Comparison of ENCODE assay signal across 25 cellular contexts in the genomic region with DNA sequence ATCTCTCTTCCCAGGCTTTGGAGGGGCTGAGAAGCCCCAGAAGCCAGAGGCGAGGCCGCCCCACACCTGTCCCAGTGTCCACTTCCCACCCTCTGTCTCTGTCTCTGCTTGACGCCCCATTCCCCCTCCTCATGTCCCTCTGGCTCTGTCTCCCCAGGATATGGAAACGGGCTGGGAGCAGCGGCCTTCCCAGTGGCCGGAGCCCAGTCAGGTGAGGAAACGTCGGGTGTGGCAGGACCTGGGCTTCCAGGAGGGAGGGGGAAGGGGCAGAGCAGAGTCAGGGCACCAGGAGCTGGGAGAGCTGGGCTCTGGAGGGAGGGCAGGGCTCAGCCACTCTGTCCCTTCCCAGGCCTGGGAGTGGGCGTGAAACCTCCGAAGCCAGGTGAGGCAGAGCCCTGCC. TPM values are rescaled to one million over a fixed set of nuclear protein-coding genes. Genes with fewer than 3 reads are reported as not detected.
A peak's percentile ranks its signal among the peaks of the same experiment; 100 is the strongest.
DNase-seq lines count a peak whose midpoint lies in the region; ATAC-seq and TF ChIP-seq lines count a peak whose summit lies in the region.
"Had no signal": no experiment of that assay in that cellular context is flagged by ENCODE, and none has a peak within 500 bp of the region (broad histone marks: within the 10 kb centered on the region; RNA-seq: fewer than 3 reads in every experiment).

No MANE protein-coding gene starts in this region.

- no peaks in the 10 kb centered on the region for H3K36me3 ChIP-seq in upper lobe of right lung
- H3K36me3 ChIP-seq in Peyer's patch, result no peaks in the 10 kb centered on the region
- no peaks in the 10 kb centered on the region for H3K36me3 ChIP-seq in MG63
- H3K36me3 ChIP-seq: BLaER1, SJSA1 had no signal

- peak; percentile 15 for DNase-seq in DMS53 (lab: John Stamatoyannopoulos, UW)
- DNase-seq in DMS53 treated with DMSO at 0.1 percent for 48 hours (lab: John Stamatoyannopoulos, UW; ENCODE audit: unreplicated experiment), result no peak
- no peak for DNase-seq in WTC11 (ENCODE audit: low spot score)
- DNase-seq in left colon, result no peak
- no peak for DNase-seq in upper lobe of right lung
- no peak for DNase-seq in Peyer's patch
- DNase-seq in MG63, result no peak
- DNase-seq: ACHN; CD8-positive, alpha-beta T cell; HCEC 1CT; NCI-H1092 treated with DMSO at 0.1 percent for 48 hours; NCI-H1436 treated with DMSO at 0.1 percent for 48 hours; NCI-H2029; NCI-H226; NCI-H510A treated with DMSO at 0.1 percent for 48 hours; NCI-H748 treated with DMSO at 0.1 percent for 48 hours had no signal

- TF ChIP-seq CTCF in WTC11 (IDR thresholded peaks at IDR 0.05), result no peak
- no peak for TF ChIP-seq CTCF in upper lobe of right lung (IDR thresholded peaks at IDR 0.05)
- TF ChIP-seq CTCF in Peyer's patch (IDR thresholded peaks at IDR 0.05), result no peak

- no peaks in the 10 kb centered on the region for H3K27me3 Mint-ChIP-seq in WTC11 (ENCODE audit: low read depth)

- intact Hi-C loops in left colon (cut with DNase I, micrococcal nuclease) (no loop called here), upper lobe of right lung (cut with DNase I) (no loop called here)

- CTCF ChIA-PET in WTC11 (lab: Charles Lee), result interaction anchor here (0.7 to 3.1 kb wide), 7 partner anchors 10 to 41 kb away, joined by 3 to 13 read pairs (median 9); a partner anchor contains a TSS

- no peaks in the 10 kb centered on the region for H3K36me3 Mint-ChIP-seq in WTC11
- H3K36me3 Mint-ChIP-seq: CD8-positive, alpha-beta T cell had no signal

- ATAC-seq in WTC11, result peak; percentile 32
- peak; percentile 77 for ATAC-seq in left colon
- ATAC-seq in upper lobe of right lung, result peak; percentile 37
- no peak for ATAC-seq in GM18505 (IDR thresholded peaks at IDR 0.05; ENCODE audit: unreplicated experiment)
- ATAC-seq: CD8-positive, alpha-beta T cell; Panc1; Right ventricle myocardium inferior had no signal

- POLR2A ChIA-PET in WTC11 (lab: Charles Lee), result interaction anchor here (0.9 to 1.4 kb wide), 3 partner anchors 10 to 23 kb away, joined by 3 to 5 read pairs (median 3); no protein-coding TSS in a partner anchor

- H3K9me3 Mint-ChIP-seq in WTC11, result no peaks in the 10 kb centered on the region
- H3K9me3 Mint-ChIP-seq: CD8-positive, alpha-beta T cell had no signal

- no peak overlapping the region for H3K27ac Mint-ChIP-seq in WTC11
- H3K27ac Mint-ChIP-seq: CD8-positive, alpha-beta T cell had no signal

- H3K4me3 ChIP-seq in upper lobe of right lung (no peak overlapping the region), Peyer's patch (no peak overlapping the region), MG63 (no peak overlapping the region)
- H3K4me3 ChIP-seq: BLaER1, SJSA1 had no signal

- no peak for TF ChIP-seq POLR2A in GM18505 (IDR thresholded peaks at IDR 0.05; ENCODE audit: borderline replicate concordance, extremely low read depth, insufficient read depth, insufficient read length)
- no peak for TF ChIP-seq POLR2A in Peyer's patch (IDR thresholded peaks at IDR 0.05)

- H3K27me3 ChIP-seq in upper lobe of right lung (peaks cover 9% of the 10 kb centered on the region), Peyer's patch (no peaks in the 10 kb centered on the region), MG63 (no peaks in the 10 kb centered on the region)

- no peaks in the 10 kb centered on the region for H3K4me1 ChIP-seq in upper lobe of right lung
- no peaks in the 10 kb centered on the region for H3K4me1 ChIP-seq in Peyer's patch
- H3K4me1 ChIP-seq: SJSA1 had no signal

- no peaks in the 10 kb centered on the region for H3K9me3 ChIP-seq in upper lobe of right lung
- H3K9me3 ChIP-seq in Peyer's patch, result no peaks in the 10 kb centered on the region
- H3K9me3 ChIP-seq in MG63, result no peaks in the 10 kb centered on the region
- H3K9me3 ChIP-seq: BLaER1, SJSA1 had no signal

- peaks cover 21% of the 10 kb centered on the region for H3K4me1 Mint-ChIP-seq in WTC11

- H3K4me3 Mint-ChIP-seq in WTC11, result no peak overlapping the region
- H3K4me3 Mint-ChIP-seq: CD8-positive, alpha-beta T cell had no signal

- no peak overlapping the region for H3K27ac ChIP-seq in upper lobe of right lung
- H3K27ac ChIP-seq in Peyer's patch, result no peak overlapping the region
- H3K27ac ChIP-seq: 22Rv1, BLaER1, SJSA1 had no signal

TF ChIP-seq in WTC11, 78 proteins besides CTCF, POLR2A, EP300 and RAD21:
- TF ChIP-seq, protein P1, sequence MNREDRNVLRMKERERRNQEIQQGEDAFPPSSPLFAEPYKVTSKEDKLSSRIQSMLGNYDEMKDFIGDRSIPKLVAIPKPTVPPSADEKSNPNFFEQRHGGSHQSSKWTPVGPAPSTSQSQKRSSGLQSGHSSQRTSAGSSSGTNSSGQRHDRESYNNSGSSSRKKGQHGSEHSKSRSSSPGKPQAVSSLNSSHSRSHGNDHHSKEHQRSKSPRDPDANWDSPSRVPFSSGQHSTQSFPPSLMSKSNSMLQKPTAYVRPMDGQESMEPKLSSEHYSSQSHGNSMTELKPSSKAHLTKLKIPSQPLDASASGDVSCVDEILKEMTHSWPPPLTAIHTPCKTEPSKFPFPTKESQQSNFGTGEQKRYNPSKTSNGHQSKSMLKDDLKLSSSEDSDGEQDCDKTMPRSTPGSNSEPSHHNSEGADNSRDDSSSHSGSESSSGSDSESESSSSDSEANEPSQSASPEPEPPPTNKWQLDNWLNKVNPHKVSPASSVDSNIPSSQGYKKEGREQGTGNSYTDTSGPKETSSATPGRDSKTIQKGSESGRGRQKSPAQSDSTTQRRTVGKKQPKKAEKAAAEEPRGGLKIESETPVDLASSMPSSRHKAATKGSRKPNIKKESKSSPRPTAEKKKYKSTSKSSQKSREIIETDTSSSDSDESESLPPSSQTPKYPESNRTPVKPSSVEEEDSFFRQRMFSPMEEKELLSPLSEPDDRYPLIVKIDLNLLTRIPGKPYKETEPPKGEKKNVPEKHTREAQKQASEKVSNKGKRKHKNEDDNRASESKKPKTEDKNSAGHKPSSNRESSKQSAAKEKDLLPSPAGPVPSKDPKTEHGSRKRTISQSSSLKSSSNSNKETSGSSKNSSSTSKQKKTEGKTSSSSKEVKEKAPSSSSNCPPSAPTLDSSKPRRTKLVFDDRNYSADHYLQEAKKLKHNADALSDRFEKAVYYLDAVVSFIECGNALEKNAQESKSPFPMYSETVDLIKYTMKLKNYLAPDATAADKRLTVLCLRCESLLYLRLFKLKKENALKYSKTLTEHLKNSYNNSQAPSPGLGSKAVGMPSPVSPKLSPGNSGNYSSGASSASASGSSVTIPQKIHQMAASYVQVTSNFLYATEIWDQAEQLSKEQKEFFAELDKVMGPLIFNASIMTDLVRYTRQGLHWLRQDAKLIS (CRISPR knock-in tag; IDR thresholded peaks at IDR 0.05; ENCODE audit: borderline replicate concordance), result no peak
- TF ChIP-seq, protein P2, sequence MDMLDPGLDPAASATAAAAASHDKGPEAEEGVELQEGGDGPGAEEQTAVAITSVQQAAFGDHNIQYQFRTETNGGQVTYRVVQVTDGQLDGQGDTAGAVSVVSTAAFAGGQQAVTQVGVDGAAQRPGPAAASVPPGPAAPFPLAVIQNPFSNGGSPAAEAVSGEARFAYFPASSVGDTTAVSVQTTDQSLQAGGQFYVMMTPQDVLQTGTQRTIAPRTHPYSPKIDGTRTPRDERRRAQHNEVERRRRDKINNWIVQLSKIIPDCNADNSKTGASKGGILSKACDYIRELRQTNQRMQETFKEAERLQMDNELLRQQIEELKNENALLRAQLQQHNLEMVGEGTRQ (CRISPR knock-in tag; IDR thresholded peaks at IDR 0.05), result peak; percentile 15; the same call in 1 of the 2 replicates

RNA-seq across cellular contexts. Expression of a gene that starts 10.6 kb away (rescaled TPM):
- total RNA-seq in WTC11 (2021) (102 to 120 TPM (median 113 TPM) in 3 replicates), left colon (10 to 100 TPM in 1 of 2 donors, 1 to 10 TPM in 1; 4.4 to 12.6 TPM), upper lobe of right lung (3.8 TPM), Peyer's patch (10 to 100 TPM in 1 of 4 donors, 1 to 10 TPM in 3; 4.3 to 23.9 (median 6.0) TPM)
- total RNA-seq in MG63 (2014; rRNA removed; shearing (Covaris generic); ENCODE audit: low replicate concordance), result 12.0 and 30.3 TPM in 2 replicates

RNA-seq across cellular contexts. Expression of a gene that starts 21.7 kb away (rescaled TPM):
- total RNA-seq in WTC11 (2021) (21.1 to 32.4 TPM (median 21.5 TPM) in 3 replicates), left colon (10 to 100 TPM in 1 of 2 donors, 1 to 10 TPM in 1; 8.7 to 12.7 TPM), upper lobe of right lung (7.4 TPM), Peyer's patch (10 to 100 TPM in 1 of 4 donors, 1 to 10 TPM in 3; 6.3 to 13.2 (median 9.2) TPM)
- total RNA-seq in MG63 (2014; rRNA removed; shearing (Covaris generic); ENCODE audit: low replicate concordance), result 23.5 and 38.1 TPM in 2 replicates

RNA-seq across cellular contexts. Expression of a gene that starts 21.8 kb away (rescaled TPM):
- 0.87 to 1.1 TPM (median 0.92 TPM) in 3 replicates for total RNA-seq in WTC11 (2021)
- total RNA-seq in left colon, result under 1 TPM; 0.40 to 0.42 TPM
- total RNA-seq in upper lobe of right lung, result 0.75 TPM
- 1 to 10 TPM in 3 of 4 donors, under 1 TPM in 1; 0.76 to 2.5 (median 1.2) TPM for total RNA-seq in Peyer's patch
- not detected in 2 replicates for total RNA-seq in MG63 (2014; rRNA removed; shearing (Covaris generic); ENCODE audit: low replicate concordance)
- total RNA-seq: CD8-positive, alpha-beta T cell; Daoy; LHCN-M2; SJSA1 had no signal

RNA-seq across cellular contexts. Expression of a gene that starts 26.8 kb away (rescaled TPM):
- total RNA-seq in WTC11 (2021) (7.5 to 8.6 TPM (median 8.5 TPM) in 3 replicates), left colon (1 to 10 TPM in 1 of 2 donors, under 1 TPM in 1; 0.89 to 1.1 TPM), upper lobe of right lung (not detected), Peyer's patch (1 to 10 TPM in 1 of 4 donors, under 1 TPM in 1, not detected in 2; 0.40 to 1.6 TPM)
- total RNA-seq in MG63 (2014; rRNA removed; shearing (Covaris generic); ENCODE audit: low replicate concordance), result 0.26 and 1.0 TPM in 2 replicates
- total RNA-seq: CD8-positive, alpha-beta T cell; Right ventricle myocardium inferior; SJSA1; T-helper 1 cell treated with Interleukin-12 subunit alpha and Interleukin-12 subunit beta and Interleukin-4 antibody, amounts not matched to agents 30 ng/mL and 1 ng/mL, for 36 hours had no signal

RNA-seq across cellular contexts. Expression of a gene that starts 27.1 kb away (rescaled TPM):
- total RNA-seq in WTC11 (2021), result 746 to 778 TPM (median 775 TPM) in 3 replicates
- not detected for total RNA-seq in left colon
- total RNA-seq in upper lobe of right lung, result not detected
- total RNA-seq in Peyer's patch, result not detected
- not detected in 2 replicates for total RNA-seq in MG63 (2014; rRNA removed; shearing (Covaris generic); ENCODE audit: low replicate concordance)
- total RNA-seq: CD8-positive, alpha-beta T cell; Daoy; Right ventricle myocardium inferior; SJSA1; T-helper 1 cell treated with Interleukin-12 subunit alpha and Interleukin-12 subunit beta and Interleukin-4 antibody, amounts not matched to agents 30 ng/mL and 1 ng/mL, for 36 hours had no signal
